ENCODE assay signal across 1 cellular context in genomic region chr9:37944671-37945481, GRCh38.
TF ChIP-seq lines count a peak whose summit lies in the region.

No MANE protein-coding gene starts in this region.

TF ChIP-seq in IMR-90, 13 proteins besides CTCF, POLR2A, EP300 and RAD21:
- TF ChIP-seq FOS (IDR thresholded peaks at IDR 0.05; ENCODE audit: low read depth, low read length): no peak
- no peak for TF ChIP-seq USF2 (IDR thresholded peaks at IDR 0.05; ENCODE audit: low read depth, low read length)
- TF ChIP-seq MAFK (IDR thresholded peaks at IDR 0.05; ENCODE audit: low read depth, low read length): no peak
- no peak for TF ChIP-seq MXI1 (IDR thresholded peaks at IDR 0.05; ENCODE audit: borderline replicate concordance, low read depth, low read length)
- no peak for TF ChIP-seq MAZ (IDR thresholded peaks at IDR 0.05; ENCODE audit: borderline replicate concordance, low read depth, low read length)
- no peak for TF ChIP-seq NFE2L2 (IDR thresholded peaks at IDR 0.05; ENCODE audit: low read depth, low read length)
- TF ChIP-seq ELK1 (IDR thresholded peaks at IDR 0.05; ENCODE audit: borderline replicate concordance, low read depth, low read length): no peak
